In genomic region chr1:89200668-89201488, GRCh38 we compare ENCODE assay signal across 9 cellular contexts.
DNase-seq lines count a peak whose midpoint lies in the region; ATAC-seq and TF ChIP-seq lines count a peak whose summit lies in the region.
"Had no signal": no experiment of that assay in that cellular context is flagged by ENCODE, and none has a peak within 500 bp of the region (broad histone marks: within the 10 kb centered on the region; RNA-seq: fewer than 3 reads in every experiment).

No MANE protein-coding gene starts in this region.

- H3K27me3 ChIP-seq in BLaER1: peaks cover 25% of the 10 kb centered on the region

- H4K20me1 ChIP-seq in BLaER1: no peaks in the 10 kb centered on the region

- peaks cover 3 to 8% of the 10 kb centered on the region in 2 donors for H3K9me3 Mint-ChIP-seq in effector memory CD8-positive, alpha-beta T cell

- peak overlapping the region; percentile 98 for H3K27ac Mint-ChIP-seq in effector memory CD8-positive, alpha-beta T cell
- H3K27ac Mint-ChIP-seq: dendritic cell treated with granulocyte-macrophage colony-stimulating factor and Interleukin-4, amounts not matched to agents 40 ng/mL and 50 ng/mL, for 4 days had no signal

- peaks cover 23% of the 10 kb centered on the region for H3K9me3 ChIP-seq in BLaER1

- H3K4me3 ChIP-seq in BLaER1: no peak overlapping the region

- no peak overlapping the region for H3K27ac ChIP-seq in BLaER1

- H3K4me2 ChIP-seq in BLaER1: peak overlapping the region; percentile 79

- ATAC-seq in GM19328 (IDR thresholded peaks at IDR 0.05; ENCODE audit: unreplicated experiment) (peak; percentile 51), HG03139 (IDR thresholded peaks at IDR 0.05; ENCODE audit: unreplicated experiment) (peak; percentile 52)
- ATAC-seq in effector memory CD8-positive, alpha-beta T cell (replicated peaks): peak; percentile 38

- peak overlapping the region; percentile 93 to 95 for H3K4me3 Mint-ChIP-seq in effector memory CD8-positive, alpha-beta T cell
- H3K4me3 Mint-ChIP-seq: dendritic cell treated with granulocyte-macrophage colony-stimulating factor and Interleukin-4, amounts not matched to agents 40 ng/mL and 50 ng/mL, for 4 days had no signal

- H3K36me3 Mint-ChIP-seq in effector memory CD8-positive, alpha-beta T cell (ENCODE audit: insufficient read depth): peaks cover 16% of the 10 kb centered on the region

- in situ Hi-C loops in GM13976 (cut with MboI; ENCODE audit: low sequenced_read_pairs, unreplicated experiment): no loop called here

- H3K27me3 Mint-ChIP-seq in effector memory CD8-positive, alpha-beta T cell: no peaks in the 10 kb centered on the region

- DNase-seq in effector memory CD8-positive, alpha-beta T cell: peak in 1 of 3 experiments; percentile 9
- DNase-seq in GM13976 (ENCODE audit: low spot score) (no peak), NCI-H1092 treated with DMSO at 0.1 percent for 48 hours (lab: John Stamatoyannopoulos, UW) (no peak), COR-L47 (lab: John Stamatoyannopoulos, UW) (no peak), SIG-M5 treated with dmso at 0.1 percent for 504 hours (lab: John Stamatoyannopoulos, UW; ENCODE audit: unreplicated experiment) (no peak)

- H3K4me1 ChIP-seq in BLaER1: peaks cover 43% of the 10 kb centered on the region

- H3K9ac ChIP-seq in BLaER1: no peak overlapping the region

- no peak for TF ChIP-seq CTCF in GM13976 (IDR thresholded peaks at IDR 0.05; ENCODE audit: borderline replicate concordance, control extremely low read depth, extremely low read depth, insufficient read depth, missing control alignments)

- no peaks in the 10 kb centered on the region for H3K36me3 ChIP-seq in BLaER1

- peaks cover 31 to 58% of the 10 kb centered on the region in 2 donors for H3K4me1 Mint-ChIP-seq in effector memory CD8-positive, alpha-beta T cell (ENCODE audit: low read depth in 2 of 2)
